10 cellular contexts compared by ENCODE assay signal in the genomic region with DNA sequence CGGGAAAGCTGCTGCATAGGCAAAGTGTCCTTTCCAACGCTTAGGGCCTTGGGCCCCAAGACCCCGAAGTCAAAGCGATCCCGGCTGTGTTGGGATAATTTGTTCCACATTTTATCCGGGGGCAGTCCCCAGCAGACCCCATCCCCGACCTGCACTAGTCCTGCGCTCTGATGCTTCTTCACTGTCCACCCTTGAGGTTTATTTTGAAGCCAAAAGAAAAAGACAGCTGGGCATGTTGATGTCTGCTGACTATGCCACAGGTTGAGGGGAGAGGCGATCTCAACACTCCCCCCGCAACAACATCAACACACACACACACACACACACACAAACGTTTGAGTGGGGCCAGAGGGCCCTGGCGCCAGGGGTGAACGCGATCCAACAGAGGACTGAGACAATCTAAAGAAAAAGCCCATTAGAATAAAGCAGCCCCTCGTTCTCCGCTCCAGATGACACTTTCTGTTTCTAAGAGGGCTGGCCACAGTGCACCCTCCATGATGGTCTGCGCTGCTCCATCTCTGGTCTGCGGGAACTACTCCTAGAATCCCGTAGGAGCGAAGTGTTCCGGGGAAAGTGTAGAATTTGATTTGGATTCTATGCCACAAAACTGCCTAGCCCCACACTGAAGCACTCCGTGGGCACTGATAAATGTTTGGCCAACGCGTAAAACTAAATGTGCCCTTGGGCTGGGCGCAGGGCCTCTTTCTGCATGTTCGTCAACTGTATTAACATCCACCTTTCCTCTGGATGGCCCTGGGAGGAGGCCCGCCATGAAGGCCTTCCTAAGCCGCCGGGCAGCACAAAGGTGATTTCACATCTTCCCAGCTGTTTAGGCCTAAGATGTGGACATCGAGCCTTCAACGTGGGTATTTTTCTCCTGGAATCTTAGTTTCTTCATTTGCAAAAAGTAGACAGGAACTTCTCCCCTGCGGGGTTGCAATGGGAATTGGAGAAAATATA. TPM values are rescaled to one million over a fixed set of nuclear protein-coding genes. Genes with fewer than 3 reads are reported as not detected.
DNase-seq lines count a peak whose midpoint lies in the region; ATAC-seq and TF ChIP-seq lines count a peak whose summit lies in the region.
"Had no signal": no experiment of that assay in that cellular context is flagged by ENCODE, and none has a peak within 500 bp of the region (broad histone marks: within the 10 kb centered on the region; RNA-seq: fewer than 3 reads in every experiment).

No MANE protein-coding gene starts in this region.

- no peaks in the 10 kb centered on the region for H3K36me3 ChIP-seq in cardiac muscle cell
- H3K36me3 ChIP-seq in right atrium auricular region = no peaks in the 10 kb centered on the region
- no peaks in the 10 kb centered on the region for H3K36me3 ChIP-seq in lower lobe of right lung

- in situ Hi-C loops in astrocyte of the spinal cord (cut with HindIII; ENCODE audit: low sequenced_read_pairs) = no loop called here

- H3K27ac ChIP-seq in cardiac muscle cell (no peak overlapping the region), right atrium auricular region (no peak overlapping the region), lower lobe of right lung (no peak overlapping the region)

- peak overlapping the region; percentile 69 for H3K27ac Mint-ChIP-seq in type B pancreatic cell
- H3K27ac Mint-ChIP-seq: CD14-positive monocyte had no signal

- H3K27me3 ChIP-seq in cardiac muscle cell = peaks cover 94% of the 10 kb centered on the region
- peaks cover 48 to 64% of the 10 kb centered on the region in 2 donors for H3K27me3 ChIP-seq in right atrium auricular region
- H3K27me3 ChIP-seq in lower lobe of right lung (ENCODE audit: low read depth) = peaks cover 90% of the 10 kb centered on the region

- H3K27me3 Mint-ChIP-seq in type B pancreatic cell = peaks cover 88% of the 10 kb centered on the region

- peaks cover 20% of the 10 kb centered on the region for H3K36me3 Mint-ChIP-seq in type B pancreatic cell

- H3K9me3 ChIP-seq in cardiac muscle cell (ENCODE audit: low read depth) (no peaks in the 10 kb centered on the region), right atrium auricular region (no peaks in the 10 kb centered on the region), lower lobe of right lung (no peaks in the 10 kb centered on the region)

- peak overlapping the region; percentile 98 for H3K4me3 Mint-ChIP-seq in type B pancreatic cell

- peak overlapping the region; percentile 85 for H3K4me3 ChIP-seq in cardiac muscle cell
- H3K4me3 ChIP-seq in right atrium auricular region = peak overlapping the region in 1 of 2 donors; percentile 69
- peak overlapping the region; percentile 80 for H3K4me3 ChIP-seq in astrocyte of the spinal cord (ENCODE audit: low read depth, low read length)
- peak overlapping the region; percentile 70 for H3K4me3 ChIP-seq in lower lobe of right lung

- H3K4me1 ChIP-seq in cardiac muscle cell (ENCODE audit: low read depth) = peaks cover 5% of the 10 kb centered on the region
- H3K4me1 ChIP-seq in right atrium auricular region = peaks cover 0 to 50% of the 10 kb centered on the region in 2 donors
- H3K4me1 ChIP-seq in lower lobe of right lung = peaks cover 29% of the 10 kb centered on the region

- DNase-seq in cardiac muscle cell (ENCODE audit: low read depth in 1 of 2, low spot score in 1 of 2) = no peak
- DNase-seq in right atrium auricular region (ENCODE audit: low spot score) = no peak
- peak; percentile 23 for DNase-seq in astrocyte of the spinal cord (ENCODE audit: low read depth, low spot score)
- no peak for DNase-seq in lower lobe of right lung
- DNase-seq in type B pancreatic cell (ENCODE audit: extremely low spot score, unreplicated experiment) = no peak
- no peak for DNase-seq in AG08395 (ENCODE audit: low spot score)
- DNase-seq: HCEC 1CT had no signal

- ATAC-seq in lower lobe of right lung (no peak), GM21576 (IDR thresholded peaks at IDR 0.05; ENCODE audit: unreplicated experiment) (no peak), HG02870 (IDR thresholded peaks at IDR 0.05; ENCODE audit: unreplicated experiment) (no peak)

- H3K9me3 Mint-ChIP-seq in type B pancreatic cell = no peaks in the 10 kb centered on the region

- peaks cover 36% of the 10 kb centered on the region for H3K4me1 Mint-ChIP-seq in type B pancreatic cell (ENCODE audit: unreplicated experiment)

- intact Hi-C loops in lower lobe of right lung (cut with DNase I) = no loop called here

- TF ChIP-seq CTCF in cardiac muscle cell (IDR thresholded peaks at IDR 0.05; ENCODE audit: low read depth, low read length) (no peak), right atrium auricular region (IDR thresholded peaks at IDR 0.05) (no peak), astrocyte of the spinal cord (IDR thresholded peaks at IDR 0.05; ENCODE audit: low read depth, low read length) (no peak), lower lobe of right lung (IDR thresholded peaks at IDR 0.05) (no peak), type B pancreatic cell (conservative IDR thresholded peaks at IDR 0.05) (no peak)

RNA-seq across cellular contexts. Expression of gene MSX1, which starts 2.4 kb away (rescaled TPM):
- total RNA-seq in cardiac muscle cell (15.6 and 25.2 TPM in 2 replicates), right atrium auricular region (1 to 10 TPM; 1.4 to 2.9 TPM), lower lobe of right lung (2.1 TPM), type B pancreatic cell (ENCODE audit: low replicate concordance) (7.4 and 67.3 TPM in 2 replicates)
- polyA plus RNA-seq in cardiac muscle cell = 12.5 and 27.5 TPM in 2 replicates
- polyA plus RNA-seq: CD14-positive monocyte had no signal
